In genomic region chr1:117312453-117313138, GRCh38 we compare ENCODE assay signal across 10 cellular contexts. TPM values are rescaled to one million over a fixed set of nuclear protein-coding genes. Genes with fewer than 3 reads are reported as not detected.
DNase-seq lines count a peak whose midpoint lies in the region; ATAC-seq and TF ChIP-seq lines count a peak whose summit lies in the region.
"Had no signal": no experiment of that assay in that cellular context is flagged by ENCODE, and none has a peak within 500 bp of the region (broad histone marks: within the 10 kb centered on the region; RNA-seq: fewer than 3 reads in every experiment).

No MANE protein-coding gene starts in this region.

- no peaks in the 10 kb centered on the region for H3K9me3 Mint-ChIP-seq in chondrocyte (ENCODE audit: low read depth)
- H3K9me3 Mint-ChIP-seq: activated B cell treated with CpG ODN at 0.5 μM for 24 hours had no signal

- no peak overlapping the region for H2BK12ac ChIP-seq in trophoblast cell (ENCODE audit: low read length)

- H3K27ac ChIP-seq in trophoblast cell (ENCODE audit: low read depth, low read length): no peak overlapping the region
- H3K27ac ChIP-seq: neutrophil had no signal

- no peaks in the 10 kb centered on the region for H3K36me3 Mint-ChIP-seq in chondrocyte (ENCODE audit: low read depth)

- no peak overlapping the region for H4K91ac ChIP-seq in trophoblast cell (ENCODE audit: low read depth, low read length)

- H3K14ac ChIP-seq in trophoblast cell (ENCODE audit: low read length): no peak overlapping the region

- DNase-seq in GM10266 (ENCODE audit: extremely low spot score): peak; percentile 50
- DNase-seq in LHCN-M2 (ENCODE audit: low read depth): peak; percentile 57
- no peak for DNase-seq in chondrocyte (ENCODE audit: low spot score)
- DNase-seq in trophoblast cell: peak; percentile 43 to 80
- DNase-seq in pons (ENCODE audit: low spot score): no peak
- no peak for DNase-seq in DMS153 (lab: John Stamatoyannopoulos, UW)
- no peak for DNase-seq in NCI-H524 (lab: John Stamatoyannopoulos, UW)
- DNase-seq: activated B cell treated with CpG ODN at 0.5 μM for 24 hours had no signal

- H2AFZ ChIP-seq in trophoblast cell (ENCODE audit: insufficient read depth, low read length, poor library complexity): no peak overlapping the region

- H3K4me3 Mint-ChIP-seq in chondrocyte (ENCODE audit: unreplicated experiment): no peak overlapping the region
- H3K4me3 Mint-ChIP-seq: activated B cell treated with CpG ODN at 0.5 μM for 24 hours had no signal

- no peak overlapping the region for H3K4me2 ChIP-seq in trophoblast cell (ENCODE audit: low read length)

- no CpG with 5 or more reads among the region's 4 CpGs for WGBS in trophoblast cell (ENCODE audit: extremely low coverage, insufficient coverage, insufficient read length)

- H3K4me3 ChIP-seq in trophoblast cell (ENCODE audit: low read depth, low read length): no peak overlapping the region

- no peaks in the 10 kb centered on the region for H3K27me3 ChIP-seq in trophoblast cell (ENCODE audit: insufficient read depth, low read length)
- H3K27me3 ChIP-seq: neutrophil had no signal

- H3K27me3 Mint-ChIP-seq in chondrocyte (ENCODE audit: low read depth): no peaks in the 10 kb centered on the region

- no peak overlapping the region for H3K18ac ChIP-seq in trophoblast cell (ENCODE audit: low read length)

- H3K4me1 ChIP-seq in trophoblast cell (ENCODE audit: control insufficient read depth in 1 of 2, insufficient read depth in 2 of 2, low read length in 2 of 2): no peaks in the 10 kb centered on the region

- H2BK120ac ChIP-seq in trophoblast cell (ENCODE audit: insufficient read depth, low read length, poor library complexity): no peak overlapping the region

- H4K12ac ChIP-seq in trophoblast cell (ENCODE audit: low read depth, low read length): no peak overlapping the region

- no peak for ATAC-seq in GM18505 (IDR thresholded peaks at IDR 0.05; ENCODE audit: unreplicated experiment)

- no peak overlapping the region for H3K27ac Mint-ChIP-seq in chondrocyte (ENCODE audit: unreplicated experiment)
- H3K27ac Mint-ChIP-seq: activated B cell treated with CpG ODN at 0.5 μM for 24 hours had no signal

- no peak overlapping the region for H2AK5ac ChIP-seq in trophoblast cell (ENCODE audit: low read length)

- no peak overlapping the region for H3K4ac ChIP-seq in trophoblast cell (ENCODE audit: low read depth, low read length)

- TF ChIP-seq CTCF in GM10266 (IDR thresholded peaks at IDR 0.05; ENCODE audit: control insufficient read depth, insufficient read depth, low read depth, missing control alignments) (peak; percentile 60), chondrocyte (IDR thresholded peaks at IDR 0.05) (peak; percentile 69)

- H2BK5ac ChIP-seq in trophoblast cell (ENCODE audit: low read depth, low read length, poor library complexity): no peak overlapping the region

- no peak for TF ChIP-seq POLR2A in GM18505 (IDR thresholded peaks at IDR 0.05; ENCODE audit: borderline replicate concordance, extremely low read depth, insufficient read depth, insufficient read length)

- no peak overlapping the region for H3K23ac ChIP-seq in trophoblast cell (ENCODE audit: low read length)

- H3K4me1 Mint-ChIP-seq in chondrocyte (ENCODE audit: low read depth): no peaks in the 10 kb centered on the region
- H3K4me1 Mint-ChIP-seq: activated B cell treated with CpG ODN at 0.5 μM for 24 hours had no signal

- H4K8ac ChIP-seq in trophoblast cell (ENCODE audit: low read depth, low read length): no peak overlapping the region

- no peaks in the 10 kb centered on the region for H3K79me1 ChIP-seq in trophoblast cell (ENCODE audit: low read length)

- H3K79me2 ChIP-seq in trophoblast cell (ENCODE audit: control insufficient read depth, insufficient read depth, low read length, poor library complexity): no peaks in the 10 kb centered on the region

- H3K36me3 ChIP-seq in trophoblast cell (ENCODE audit: control insufficient read depth in 1 of 2, insufficient read depth in 2 of 2, low read length in 2 of 2): no peaks in the 10 kb centered on the region
- H3K36me3 ChIP-seq: neutrophil had no signal

- no peak overlapping the region for H3K9ac ChIP-seq in trophoblast cell (ENCODE audit: low read length)

- no peaks in the 10 kb centered on the region for H3K9me3 ChIP-seq in trophoblast cell (ENCODE audit: insufficient read depth, low read depth, low read length)
- H3K9me3 ChIP-seq: neutrophil had no signal

RNA-seq across cellular contexts. Expression of gene MAN1A2, which starts 54.7 kb away (rescaled TPM):
- 24.0 and 26.8 TPM in 2 replicates for total RNA-seq in LHCN-M2 (2014; rRNA removed)
- 7.2 TPM for polyA plus RNA-seq in LHCN-M2 (2012)
- total RNA-seq in chondrocyte: 42.7 to 68.3 TPM (median 45.1 TPM) in 3 replicates
- polyA plus RNA-seq in trophoblast cell (2013): 145 and 152 TPM in 2 replicates

Comparison
In these comparisons a context has a peak if more than half of its experiments do, and no peak if none do; other contexts are left out.
1. DNase-seq: peak in GM10266 (single experiment), LHCN-M2 (single experiment) and trophoblast cell (2 of 2); none in chondrocyte (single experiment), pons (single experiment), DMS153 (single experiment) and NCI-H524 (0 of 2).